ENCODE assay signal across 2 cellular contexts in the genomic region with DNA sequence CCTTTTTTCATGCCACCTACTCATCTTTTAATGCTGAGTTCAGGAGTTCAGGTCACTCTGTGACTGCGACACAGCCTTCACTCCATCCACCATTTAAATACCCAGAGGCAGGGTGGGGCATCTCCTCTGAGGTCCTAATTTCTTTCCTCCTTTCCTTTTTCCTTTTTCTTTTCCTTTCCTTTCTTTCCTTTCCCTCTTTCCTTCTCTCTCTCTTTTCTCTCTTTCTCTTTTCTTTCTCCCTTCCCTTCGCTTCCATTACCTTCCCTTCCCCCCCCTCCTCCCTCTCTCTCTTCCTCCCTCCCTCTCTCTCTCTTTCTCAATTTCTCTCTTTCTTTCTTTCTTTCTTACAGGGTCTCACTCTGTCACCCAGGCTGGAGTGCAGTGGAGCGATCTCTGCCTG.
TF ChIP-seq lines count a peak whose summit lies in the region.

No MANE protein-coding gene starts in this region.

TF ChIP-seq in IMR-90, 13 proteins besides CTCF, POLR2A, EP300 and RAD21 (continued from another document):
- TF ChIP-seq MXI1 (IDR thresholded peaks at IDR 0.05; ENCODE audit: borderline replicate concordance, low read depth, low read length) (no peak), MAZ (IDR thresholded peaks at IDR 0.05; ENCODE audit: borderline replicate concordance, low read depth, low read length) (no peak), RFX5 (IDR thresholded peaks at IDR 0.05; ENCODE audit: low read depth, low read length) (no peak), MAFK (IDR thresholded peaks at IDR 0.05; ENCODE audit: low read depth, low read length) (no peak), CEBPB (IDR thresholded peaks at IDR 0.05; ENCODE audit: low read depth, low read length) (no peak), BHLHE40 (IDR thresholded peaks at IDR 0.05; ENCODE audit: low read depth, low read length) (no peak), SMC3 (IDR thresholded peaks at IDR 0.05; ENCODE audit: low read depth, low read length) (no peak)
- TF ChIP-seq, protein P1, sequence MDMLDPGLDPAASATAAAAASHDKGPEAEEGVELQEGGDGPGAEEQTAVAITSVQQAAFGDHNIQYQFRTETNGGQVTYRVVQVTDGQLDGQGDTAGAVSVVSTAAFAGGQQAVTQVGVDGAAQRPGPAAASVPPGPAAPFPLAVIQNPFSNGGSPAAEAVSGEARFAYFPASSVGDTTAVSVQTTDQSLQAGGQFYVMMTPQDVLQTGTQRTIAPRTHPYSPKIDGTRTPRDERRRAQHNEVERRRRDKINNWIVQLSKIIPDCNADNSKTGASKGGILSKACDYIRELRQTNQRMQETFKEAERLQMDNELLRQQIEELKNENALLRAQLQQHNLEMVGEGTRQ (IDR thresholded peaks at IDR 0.05; ENCODE audit: low read depth, low read length), result no peak
- TF ChIP-seq, protein P2, sequence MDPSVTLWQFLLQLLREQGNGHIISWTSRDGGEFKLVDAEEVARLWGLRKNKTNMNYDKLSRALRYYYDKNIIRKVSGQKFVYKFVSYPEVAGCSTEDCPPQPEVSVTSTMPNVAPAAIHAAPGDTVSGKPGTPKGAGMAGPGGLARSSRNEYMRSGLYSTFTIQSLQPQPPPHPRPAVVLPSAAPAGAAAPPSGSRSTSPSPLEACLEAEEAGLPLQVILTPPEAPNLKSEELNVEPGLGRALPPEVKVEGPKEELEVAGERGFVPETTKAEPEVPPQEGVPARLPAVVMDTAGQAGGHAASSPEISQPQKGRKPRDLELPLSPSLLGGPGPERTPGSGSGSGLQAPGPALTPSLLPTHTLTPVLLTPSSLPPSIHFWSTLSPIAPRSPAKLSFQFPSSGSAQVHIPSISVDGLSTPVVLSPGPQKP (IDR thresholded peaks at IDR 0.05; ENCODE audit: borderline replicate concordance, low read depth, low read length), result no peak
TF ChIP-seq in IMR-90: peak in this region for 0.

TF ChIP-seq in endothelial cell of umbilical vein, 7 proteins besides CTCF, POLR2A, EP300 and RAD21 (continued from another document):
- TF ChIP-seq, protein P3, sequence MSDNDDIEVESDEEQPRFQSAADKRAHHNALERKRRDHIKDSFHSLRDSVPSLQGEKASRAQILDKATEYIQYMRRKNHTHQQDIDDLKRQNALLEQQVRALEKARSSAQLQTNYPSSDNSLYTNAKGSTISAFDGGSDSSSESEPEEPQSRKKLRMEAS (IDR thresholded peaks at IDR 0.05; ENCODE audit: insufficient read depth, insufficient read length), result no peak
- TF ChIP-seq POLR2AphosphoS5 (IDR thresholded peaks at IDR 0.05; ENCODE audit: insufficient read depth, low read depth, low read length), result no peak
- TF ChIP-seq FOS (IDR thresholded peaks at IDR 0.05; ENCODE audit: borderline replicate concordance, insufficient read depth, low read length), result no peak
- no peak for TF ChIP-seq JUN (IDR thresholded peaks at IDR 0.05; ENCODE audit: borderline replicate concordance, insufficient read depth, insufficient read length, low read depth)
- TF ChIP-seq MYC (IDR thresholded peaks at IDR 0.05; ENCODE audit: low read depth, low read length), result no peak
